Comparison of ENCODE assay signal across 13 cellular contexts in the genomic region with DNA sequence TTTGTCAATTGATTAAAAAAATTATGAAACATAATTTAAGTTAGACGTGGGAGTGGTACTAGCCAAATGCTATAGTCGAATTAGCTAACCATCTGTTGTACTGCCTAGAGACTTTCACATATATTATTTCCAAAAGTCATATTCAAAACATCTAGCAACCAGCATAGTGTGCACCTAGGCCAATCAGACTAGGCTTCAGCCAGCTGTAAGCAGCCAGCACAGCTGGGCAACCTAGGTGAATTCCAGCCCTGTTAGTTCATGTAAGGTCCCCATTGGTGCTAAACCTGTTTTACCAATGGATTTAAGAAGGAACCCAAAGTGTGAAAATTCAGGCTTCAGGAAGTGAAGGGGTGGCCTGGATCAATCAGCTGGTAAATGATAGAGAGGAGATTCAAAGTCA.
DNase-seq lines count a peak whose midpoint lies in the region; ATAC-seq and TF ChIP-seq lines count a peak whose summit lies in the region.
"Had no signal": no experiment of that assay in that cellular context is flagged by ENCODE, and none has a peak within 500 bp of the region (broad histone marks: within the 10 kb centered on the region; RNA-seq: fewer than 3 reads in every experiment).

No MANE protein-coding gene starts in this region.

- DNase-seq in activated CD4-positive, alpha-beta memory T cell treated with anti-CD3 and anti-CD28 coated beads for 36 hours = no peak
- DNase-seq in activated CD4-positive, alpha-beta memory T cell treated with anti-CD3 and anti-CD28 coated beads, Interleukin-2, amount 10 ng/mL, durations not matched to agents 7 days and 5 days = no peak
- DNase-seq in prostate gland (ENCODE audit: low spot score) (no peak), kidney tubule cell (ENCODE audit: low spot score) (no peak), GM23248 (no peak), AG20443 (ENCODE audit: low spot score) (no peak)
- DNase-seq: DMS153, OCI-M1, posterior cingulate gyrus, T-helper 1 cell had no signal

- H3K9me3 ChIP-seq in prostate gland (no peaks in the 10 kb centered on the region), GM23248 (ENCODE audit: low read depth) (no peaks in the 10 kb centered on the region)

- no peak overlapping the region for H3K4me3 Mint-ChIP-seq in activated CD4-positive, alpha-beta memory T cell treated with anti-CD3 and anti-CD28 coated beads for 36 hours
- no peak overlapping the region for H3K4me3 Mint-ChIP-seq in activated CD4-positive, alpha-beta memory T cell treated with anti-CD3 and anti-CD28 coated beads, Interleukin-2, amount 10 ng/mL, durations not matched to agents 7 days and 5 days
- H3K4me3 Mint-ChIP-seq: dendritic cell treated with granulocyte-macrophage colony-stimulating factor and Interleukin-4, amounts not matched to agents 40 ng/mL and 50 ng/mL, for 4 days had no signal

- TF ChIP-seq POLR2A in prostate gland (IDR thresholded peaks at IDR 0.05) = no peak

- H3K36me3 ChIP-seq in prostate gland (no peaks in the 10 kb centered on the region), GM23248 (ENCODE audit: low read depth) (no peaks in the 10 kb centered on the region)

- peaks cover 65% of the 10 kb centered on the region for H3K4me1 Mint-ChIP-seq in activated CD4-positive, alpha-beta memory T cell treated with anti-CD3 and anti-CD28 coated beads for 36 hours (ENCODE audit: low read depth)
- H3K4me1 Mint-ChIP-seq in activated CD4-positive, alpha-beta memory T cell treated with anti-CD3 and anti-CD28 coated beads, Interleukin-2, amount 10 ng/mL, durations not matched to agents 7 days and 5 days = peaks cover 32% of the 10 kb centered on the region

- H3K27me3 ChIP-seq in prostate gland (replicated peaks; ENCODE audit: insufficient read depth) = no peaks in the 10 kb centered on the region
- no peaks in the 10 kb centered on the region for H3K27me3 ChIP-seq in GM23248 (replicated peaks; ENCODE audit: insufficient read depth)

- ATAC-seq in GM19463 (IDR thresholded peaks at IDR 0.05; ENCODE audit: unreplicated experiment) (peak; percentile 69), HG03442 (IDR thresholded peaks at IDR 0.05; ENCODE audit: unreplicated experiment) (peak; percentile 44)

- CTCF ChIA-PET in activated CD4-positive, alpha-beta memory T cell treated with anti-CD3 and anti-CD28 coated beads for 36 hours (lab: Charles Lee) = interaction anchor here (1.9 kb wide), 1 partner anchor 142 kb away, joined by 5 read pairs; no protein-coding TSS in a partner anchor
- CTCF ChIA-PET in activated CD4-positive, alpha-beta memory T cell treated with anti-CD3 and anti-CD28 coated beads, Interleukin-2, amount 10 ng/mL, durations not matched to agents 7 days and 5 days (lab: Charles Lee) = no interaction called here

- H3K27ac ChIP-seq in prostate gland (peak overlapping the region; percentile 28 to 39), GM23248 (no peak overlapping the region)

- no peak overlapping the region for H3K4me3 ChIP-seq in prostate gland
- H3K4me3 ChIP-seq in GM23248 = no peak overlapping the region

- H3K36me3 Mint-ChIP-seq in activated CD4-positive, alpha-beta memory T cell treated with anti-CD3 and anti-CD28 coated beads for 36 hours = peaks cover 23% of the 10 kb centered on the region
- H3K36me3 Mint-ChIP-seq in activated CD4-positive, alpha-beta memory T cell treated with anti-CD3 and anti-CD28 coated beads, Interleukin-2, amount 10 ng/mL, durations not matched to agents 7 days and 5 days (ENCODE audit: low read depth) = peaks cover 69% of the 10 kb centered on the region

- peak overlapping the region; percentile 3 for H3K27ac Mint-ChIP-seq in activated CD4-positive, alpha-beta memory T cell treated with anti-CD3 and anti-CD28 coated beads for 36 hours
- no peak overlapping the region for H3K27ac Mint-ChIP-seq in activated CD4-positive, alpha-beta memory T cell treated with anti-CD3 and anti-CD28 coated beads, Interleukin-2, amount 10 ng/mL, durations not matched to agents 7 days and 5 days
- H3K27ac Mint-ChIP-seq: dendritic cell treated with granulocyte-macrophage colony-stimulating factor and Interleukin-4, amounts not matched to agents 40 ng/mL and 50 ng/mL, for 4 days had no signal

- no peak overlapping the region for H2AFZ ChIP-seq in GM23248

- intact Hi-C loops in activated CD4-positive, alpha-beta memory T cell treated with anti-CD3 and anti-CD28 coated beads for 36 hours (cut with micrococcal nuclease) = no loop called here
- intact Hi-C loops in prostate gland (cut with DNase I) = loop anchor here (5.0 kb wide), 2 partner anchors 62 to 142 kb away; a partner anchor contains a TSS

- no peaks in the 10 kb centered on the region for H3K79me2 ChIP-seq in GM23248 (ENCODE audit: insufficient read depth)

- no peak for TF ChIP-seq CTCF in prostate gland (IDR thresholded peaks at IDR 0.05)

- H3F3A ChIP-seq in GM23248 (ENCODE audit: insufficient read depth) = no peaks in the 10 kb centered on the region

- H4K20me1 ChIP-seq in GM23248 (ENCODE audit: insufficient read depth) = no peaks in the 10 kb centered on the region

- peaks cover 3% of the 10 kb centered on the region for H3K4me1 ChIP-seq in prostate gland (replicated peaks)
- H3K4me1 ChIP-seq in GM23248 (ENCODE audit: insufficient read depth) = 0 out of 2 replicates have a peak, but pooled peaks cover 7% of the 10 kb centered on the region

- 83% methylated on average over 2 of the region's 2 CpGs for WGBS in prostate gland
- WGBS in GM23248 (ENCODE audit: low coverage in 1 of 2, low lambda C conversion rate in 2 of 2, missing lambda C conversion rate in 2 of 2), 2 experiments = 68 to 78% methylated on average over 2 of the region's 2 CpGs

- H3K27me3 Mint-ChIP-seq in activated CD4-positive, alpha-beta memory T cell treated with anti-CD3 and anti-CD28 coated beads for 36 hours = no peaks in the 10 kb centered on the region
- H3K27me3 Mint-ChIP-seq in activated CD4-positive, alpha-beta memory T cell treated with anti-CD3 and anti-CD28 coated beads, Interleukin-2, amount 10 ng/mL, durations not matched to agents 7 days and 5 days = no peaks in the 10 kb centered on the region
- H3K27me3 Mint-ChIP-seq: dendritic cell treated with granulocyte-macrophage colony-stimulating factor and Interleukin-4, amounts not matched to agents 40 ng/mL and 50 ng/mL, for 4 days had no signal

- H3K9ac ChIP-seq in GM23248 = no peak overlapping the region

- POLR2A ChIA-PET in activated CD4-positive, alpha-beta memory T cell treated with anti-CD3 and anti-CD28 coated beads for 36 hours (lab: Charles Lee) = interaction anchor here (1.5 kb wide), 1 partner anchor 13 kb away, joined by 3 read pairs; no protein-coding TSS in a partner anchor
- POLR2A ChIA-PET in activated CD4-positive, alpha-beta memory T cell treated with anti-CD3 and anti-CD28 coated beads, Interleukin-2, amount 10 ng/mL, durations not matched to agents 7 days and 5 days (lab: Charles Lee) = interaction anchor here (1.2 to 1.5 kb wide), 2 partner anchors 9 to 10 kb away, joined by 3 to 5 read pairs; no protein-coding TSS in a partner anchor

- no peak overlapping the region for H3K4me2 ChIP-seq in GM23248 (ENCODE audit: unreplicated experiment)

- H3K9me2 ChIP-seq in GM23248 (ENCODE audit: insufficient read depth) = no peaks in the 10 kb centered on the region

- H3K9me3 Mint-ChIP-seq in activated CD4-positive, alpha-beta memory T cell treated with anti-CD3 and anti-CD28 coated beads for 36 hours = no peaks in the 10 kb centered on the region
- H3K9me3 Mint-ChIP-seq in activated CD4-positive, alpha-beta memory T cell treated with anti-CD3 and anti-CD28 coated beads, Interleukin-2, amount 10 ng/mL, durations not matched to agents 7 days and 5 days = no peaks in the 10 kb centered on the region

- in situ Hi-C loops in GM23248 (cut with MboI) = no loop called here
